Comparison of ENCODE assay signal across 17 cellular contexts in the genomic region with DNA sequence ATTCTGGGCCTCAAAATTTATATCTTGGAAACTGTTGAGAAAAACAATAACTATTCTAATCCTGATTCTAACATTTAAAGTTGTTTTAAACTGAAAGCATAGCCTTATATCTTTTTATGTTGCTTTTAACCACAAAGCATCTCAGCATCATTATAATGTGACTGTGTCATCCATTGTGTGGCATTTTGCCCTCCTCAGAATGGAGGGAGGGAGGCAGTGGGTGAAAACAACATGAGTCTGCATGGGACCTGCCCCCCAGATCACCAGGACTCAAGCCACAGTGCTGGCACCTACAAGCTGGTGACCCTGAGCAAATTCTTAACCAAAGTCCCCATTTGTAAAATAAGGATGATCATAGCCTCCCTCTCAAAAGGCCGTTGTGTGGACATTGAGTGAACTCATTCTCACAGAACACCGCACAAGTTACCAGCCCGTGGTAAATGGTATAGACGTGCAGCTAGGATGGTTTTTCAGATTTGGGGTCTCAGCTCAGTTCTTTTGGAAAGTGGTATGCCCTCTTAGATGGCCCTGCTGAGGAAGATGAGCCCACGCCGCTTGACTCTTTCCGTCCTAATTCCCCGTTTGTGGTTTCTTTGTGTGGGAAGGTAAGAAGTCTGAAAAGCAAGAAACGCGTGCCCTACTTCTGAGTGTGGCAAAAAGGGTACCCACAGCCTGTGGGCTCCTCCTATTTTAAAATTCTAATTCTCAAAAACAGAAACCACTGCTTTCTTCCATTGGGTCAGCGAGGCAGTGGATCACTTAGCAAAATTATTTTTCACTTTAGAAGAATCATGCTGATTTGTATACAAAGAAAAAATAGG.
DNase-seq lines count a peak whose midpoint lies in the region; ATAC-seq and TF ChIP-seq lines count a peak whose summit lies in the region.
"Had no signal": no experiment of that assay in that cellular context is flagged by ENCODE, and none has a peak within 500 bp of the region (broad histone marks: within the 10 kb centered on the region; RNA-seq: fewer than 3 reads in every experiment).

No MANE protein-coding gene starts in this region.

- H3K27ac ChIP-seq in BLaER1 treated with 17β-estradiol and CSF1 and Interleukin-3, amounts not matched to agents 10 nM and 100 nM: peak overlapping the region in 5 of 11 experiments; percentile 0 to 41 (median 13); a peak in 5 of 22 replicates
- H3K27ac ChIP-seq in esophagus muscularis mucosa (replicated peaks in 1 of 4): no peak overlapping the region
- no peak overlapping the region for H3K27ac ChIP-seq in right lobe of liver
- H3K27ac ChIP-seq: heart right ventricle, lower lobe of right lung, ovary, vagina had no signal

- H4K20me1 ChIP-seq in BLaER1 treated with 17β-estradiol and CSF1 and Interleukin-3, amounts not matched to agents 10 nM and 100 nM: no peaks in the 10 kb centered on the region

- no peaks in the 10 kb centered on the region for H3K27me3 Mint-ChIP-seq in T-helper 17 cell

- peaks cover 35% of the 10 kb centered on the region for H3K4me1 Mint-ChIP-seq in T-helper 17 cell

- DNase-seq in AG08395 (ENCODE audit: low spot score) (peak; percentile 36), T-helper 17 cell (no peak), esophagus muscularis mucosa (ENCODE audit: extremely low spot score) (peak; percentile 62), GM13977 (ENCODE audit: low spot score) (no peak), right lobe of liver (no peak)
- DNase-seq: cerebellar nuclear complex, DMS 273 treated with DMSO at 0.1 percent for 48 hours, heart right ventricle, lower lobe of right lung, NCI-H1417, ovary, SIG-M5 had no signal

- peak overlapping the region; percentile 81 for H3K27ac Mint-ChIP-seq in T-helper 17 cell
- H3K27ac Mint-ChIP-seq: B cell had no signal

- peaks cover 0 to 9% (median 0%) of the 10 kb centered on the region in 11 experiments; a peak in 2 of 22 replicates for H3K9me3 ChIP-seq in BLaER1 treated with 17β-estradiol and CSF1 and Interleukin-3, amounts not matched to agents 10 nM and 100 nM (replicated peaks in 1 of 11)
- H3K9me3 ChIP-seq in T-helper 17 cell (ENCODE audit: control insufficient read depth, low read length, poor library complexity, severe bottlenecking): no peaks in the 10 kb centered on the region
- H3K9me3 ChIP-seq in esophagus muscularis mucosa: no peaks in the 10 kb centered on the region
- H3K9me3 ChIP-seq in right lobe of liver: peaks cover 0 to 3% (median 0%) of the 10 kb centered on the region in 4 donors
- H3K9me3 ChIP-seq: lower lobe of right lung, ovary, vagina had no signal

- no peak for TF ChIP-seq CTCF in esophagus muscularis mucosa (IDR thresholded peaks at IDR 0.05)
- TF ChIP-seq CTCF in GM13977 (IDR thresholded peaks at IDR 0.05; ENCODE audit: extremely low read depth, insufficient read depth, missing control alignments): no peak
- no peak for TF ChIP-seq CTCF in right lobe of liver (IDR thresholded peaks at IDR 0.05)

- peak overlapping the region; percentile 67 for H3K4me3 Mint-ChIP-seq in T-helper 17 cell
- H3K4me3 Mint-ChIP-seq: B cell had no signal

- no peaks in the 10 kb centered on the region for H3K36me3 Mint-ChIP-seq in T-helper 17 cell (ENCODE audit: low read depth)

- no peaks in the 10 kb centered on the region for H3K27me3 ChIP-seq in BLaER1 treated with 17β-estradiol and CSF1 and Interleukin-3, amounts not matched to agents 10 nM and 100 nM
- no peaks in the 10 kb centered on the region for H3K27me3 ChIP-seq in esophagus muscularis mucosa
- H3K27me3 ChIP-seq in right lobe of liver: no peaks in the 10 kb centered on the region
- H3K27me3 ChIP-seq: heart right ventricle, ovary, vagina had no signal

- no peaks in the 10 kb centered on the region for H3K36me3 ChIP-seq in BLaER1 treated with 17β-estradiol and CSF1 and Interleukin-3, amounts not matched to agents 10 nM and 100 nM
- H3K36me3 ChIP-seq in esophagus muscularis mucosa (no peaks in the 10 kb centered on the region), right lobe of liver (no peaks in the 10 kb centered on the region)
- H3K36me3 ChIP-seq: heart right ventricle, lower lobe of right lung, ovary, vagina had no signal

- H3K4me3 ChIP-seq in BLaER1 treated with 17β-estradiol and CSF1 and Interleukin-3, amounts not matched to agents 10 nM and 100 nM: no peak overlapping the region; a peak in 1 of 20 replicates
- no peak overlapping the region for H3K4me3 ChIP-seq in esophagus muscularis mucosa
- H3K4me3 ChIP-seq in right lobe of liver: no peak overlapping the region
- H3K4me3 ChIP-seq: heart right ventricle, lower lobe of right lung, ovary, vagina had no signal

- intact Hi-C loops in esophagus muscularis mucosa (cut with DNase I): no loop called here
- intact Hi-C loops in right lobe of liver (cut with DNase I): no loop called here

- 94% methylated on average over 11 of the region's 11 CpGs for WGBS in esophagus muscularis mucosa
- 83% methylated on average over 8 of the region's 11 CpGs for WGBS in right lobe of liver (ENCODE audit: insufficient coverage, low coverage, low lambda C conversion rate, missing lambda C conversion rate)

- peak; percentile 80 for ATAC-seq in T-helper 17 cell
- no peak for ATAC-seq in GM19351 (IDR thresholded peaks at IDR 0.05; ENCODE audit: unreplicated experiment)
- no peak for ATAC-seq in right lobe of liver
- ATAC-seq: heart right ventricle, lower lobe of right lung, sciatic nerve had no signal

- in situ Hi-C loops in GM13977 (cut with MboI; ENCODE audit: low pct_unique_long_range_greater_than_20kb, low sequenced_read_pairs, unreplicated experiment): no loop called here

- TF ChIP-seq POLR2A in esophagus muscularis mucosa (IDR thresholded peaks at IDR 0.05; ENCODE audit: low read depth) (no peak), right lobe of liver (IDR thresholded peaks at IDR 0.05) (no peak)

- H3K9ac ChIP-seq in BLaER1 treated with 17β-estradiol and CSF1 and Interleukin-3, amounts not matched to agents 10 nM and 100 nM: no peak overlapping the region; a peak in 1 of 22 replicates

- H3K4me2 ChIP-seq in BLaER1 treated with 17β-estradiol and CSF1 and Interleukin-3, amounts not matched to agents 10 nM and 100 nM: peak overlapping the region; percentile 44 to 96 (median 87)

- TF ChIP-seq EP300 in esophagus muscularis mucosa (IDR thresholded peaks at IDR 0.05): no peak

- H3K4me1 ChIP-seq in BLaER1 treated with 17β-estradiol and CSF1 and Interleukin-3, amounts not matched to agents 10 nM and 100 nM: peaks cover 37 to 58% (median 51%) of the 10 kb centered on the region in 10 experiments
- H3K4me1 ChIP-seq in esophagus muscularis mucosa: peaks cover 0 to 7% (median 2%) of the 10 kb centered on the region in 4 donors
- H3K4me1 ChIP-seq in right lobe of liver: peaks cover 0 to 4% (median 0%) of the 10 kb centered on the region in 4 donors
- H3K4me1 ChIP-seq: vagina had no signal

Comparison
In these comparisons a context has a peak if more than half of its experiments do, and no peak if none do; other contexts are left out.
1. DNase-seq: peak in AG08395 (single experiment) and esophagus muscularis mucosa (single experiment); none in T-helper 17 cell (0 of 3), GM13977 (single experiment) and right lobe of liver (0 of 3).